Comparison of ENCODE assay signal across 27 cellular contexts in the genomic region with DNA sequence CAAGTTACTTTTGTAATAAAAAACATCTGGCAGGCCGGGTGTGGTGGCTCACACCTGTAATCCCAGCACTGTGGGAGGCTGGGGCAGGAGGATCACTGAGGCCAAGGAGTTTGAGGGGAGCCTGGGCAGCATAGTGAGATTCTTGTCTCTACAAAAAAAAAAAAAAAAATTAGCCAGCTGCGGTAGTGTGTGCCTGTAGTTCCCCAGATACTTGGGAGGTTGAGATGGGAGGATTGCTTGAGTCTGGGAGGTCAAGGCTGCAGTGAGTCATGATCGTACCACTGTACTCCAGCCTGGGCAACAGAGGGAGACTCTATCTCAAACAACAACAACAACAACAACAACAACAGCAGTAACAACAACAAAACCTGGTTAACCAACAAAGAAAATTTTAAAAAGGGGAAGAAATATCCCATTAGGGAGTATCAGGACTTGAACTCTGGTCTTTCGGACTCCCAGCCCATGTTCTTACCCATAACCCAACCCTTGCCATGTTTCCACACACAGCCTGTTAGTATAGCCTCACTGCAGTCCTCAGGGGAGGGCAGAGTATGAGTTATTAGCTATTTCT. TPM values are rescaled to one million over a fixed set of nuclear protein-coding genes. Genes with fewer than 3 reads are reported as not detected.
DNase-seq lines count a peak whose midpoint lies in the region; ATAC-seq, FAIRE-seq and TF ChIP-seq lines count a peak whose summit lies in the region.
"Had no signal": no experiment of that assay in that cellular context is flagged by ENCODE, and none has a peak within 500 bp of the region (broad histone marks: within the 10 kb centered on the region; RNA-seq: fewer than 3 reads in every experiment).

No MANE protein-coding gene starts in this region.

- H3K4me2 ChIP-seq in Karpas-422 (ENCODE audit: low read depth, low read length, poor library complexity, severe bottlenecking) (no peak overlapping the region), endothelial cell of umbilical vein (ENCODE audit: insufficient read depth, low read length) (no peak overlapping the region)
- H3K4me2 ChIP-seq: KMS-11 had no signal

- no peak for DNase-seq in Karpas-422
- no peak for DNase-seq in T-helper 17 cell
- DNase-seq in endothelial cell of umbilical vein (ENCODE audit: low read depth, low spot score): no peak
- no peak for DNase-seq in stomach
- no peak for DNase-seq in BE2C
- DNase-seq in NCI-H128 (lab: John Stamatoyannopoulos, UW; ENCODE audit: unreplicated experiment): no peak
- DNase-seq: activated gamma-delta T cell; activated T-cell treated with anti-CD3 and anti-CD28 coated beads, Interleukin-2, amount 50 U/mL, for 1 hour; effector CD4-positive, alpha-beta T cell; erythroblast; glutamatergic neuron; NCI-H446; NCI-H82; stimulated activated CD4-positive, alpha-beta T cell treated with anti-CD3 and anti-CD28 coated beads, Interleukin-4, amount 100 ng/mL, for 24 hours; stimulated activated naive B cell treated with anti-CD40 and anti-IgM and Interleukin-4, amounts not matched to agents 10 μg/mL and 1 μg/mL and 100 μg/mL, for 72 hours had no signal

- H3K4me1 Mint-ChIP-seq in T-helper 17 cell: peaks cover 7% of the 10 kb centered on the region

- H3K9ac ChIP-seq in Karpas-422 (ENCODE audit: low read length) (no peak overlapping the region), endothelial cell of umbilical vein (replicated peaks; ENCODE audit: extremely low read depth, insufficient read depth, low read length) (no peak overlapping the region)
- H3K9ac ChIP-seq: KMS-11 had no signal

- POLR2A ChIA-PET in endothelial cell of umbilical vein (lab: Charles Lee): no interaction called here

- WGBS in stomach, 5 donors: 89 to 95% (median 94%) methylated on average over 4 of the region's 4 CpGs

- H3K4me1 ChIP-seq in Karpas-422 (ENCODE audit: low read length): peaks cover 97% of the 10 kb centered on the region
- peaks cover 34% of the 10 kb centered on the region for H3K4me1 ChIP-seq in endothelial cell of umbilical vein (ENCODE audit: control insufficient read depth, extremely low read depth, insufficient read depth, low read length)
- H3K4me1 ChIP-seq in stomach: peaks cover 5 to 61% (median 32%) of the 10 kb centered on the region in 4 donors
- H3K4me1 ChIP-seq in BE2C: no peaks in the 10 kb centered on the region
- H3K4me1 ChIP-seq: right lobe of liver had no signal

- peaks cover 10% of the 10 kb centered on the region for H3K36me3 ChIP-seq in Karpas-422 (ENCODE audit: insufficient read depth, low read length)
- H3K36me3 ChIP-seq in endothelial cell of umbilical vein (ENCODE audit: control insufficient read depth in 2 of 2, extremely low read depth in 1 of 2, insufficient read depth in 2 of 2, low read length in 2 of 2): no peaks in the 10 kb centered on the region
- no peaks in the 10 kb centered on the region for H3K36me3 ChIP-seq in stomach
- no peaks in the 10 kb centered on the region for H3K36me3 ChIP-seq in BE2C
- H3K36me3 ChIP-seq: right lobe of liver had no signal

- H3K4me3 ChIP-seq in Karpas-422 (ENCODE audit: low read length): no peak overlapping the region
- no peak overlapping the region for H3K4me3 ChIP-seq in endothelial cell of umbilical vein (replicated peaks in 1 of 3; ENCODE audit: insufficient read depth in 1 of 3, low read depth in 1 of 3, low read length in 3 of 3)
- H3K4me3 ChIP-seq in stomach: no peak overlapping the region
- no peak overlapping the region for H3K4me3 ChIP-seq in BE2C (ENCODE audit: low read depth, low read length)
- H3K4me3 ChIP-seq: lung, right lobe of liver, testis had no signal

- CTCF ChIA-PET in endothelial cell of umbilical vein (lab: Charles Lee): no interaction called here

- peaks cover 6% of the 10 kb centered on the region for H3K36me3 Mint-ChIP-seq in T-helper 17 cell (ENCODE audit: low read depth)
- H3K36me3 Mint-ChIP-seq: stimulated activated naive B cell treated with anti-CD40 and anti-IgM and Interleukin-4, amounts not matched to agents 10 μg/mL and 1 μg/mL and 100 μg/mL, for 72 hours had no signal

- no peaks in the 10 kb centered on the region for H3K27me3 ChIP-seq in Karpas-422 (ENCODE audit: low read length)
- H3K27me3 ChIP-seq in endothelial cell of umbilical vein (ENCODE audit: control insufficient read depth in 2 of 2, insufficient read depth in 2 of 2, low read length in 2 of 2): no peaks in the 10 kb centered on the region
- H3K27me3 ChIP-seq in stomach: no peaks in the 10 kb centered on the region
- no peaks in the 10 kb centered on the region for H3K27me3 ChIP-seq in BE2C
- H3K27me3 ChIP-seq: right lobe of liver, testis had no signal

- H3K9me1 ChIP-seq in endothelial cell of umbilical vein (replicated peaks; ENCODE audit: control insufficient read depth, extremely low read depth, insufficient read depth, low read length): no peaks in the 10 kb centered on the region

- no peak for TF ChIP-seq CTCF in endothelial cell of umbilical vein (IDR thresholded peaks at IDR 0.05; ENCODE audit: extremely low read depth in 1 of 2, insufficient read depth in 1 of 2, low read depth in 1 of 2, low read length in 2 of 2)
- TF ChIP-seq CTCF in stomach (IDR thresholded peaks at IDR 0.05): no peak
- no peak for TF ChIP-seq CTCF in BE2C (IDR thresholded peaks at IDR 0.05; ENCODE audit: low read depth, low read length)

- no peak for ATAC-seq in T-helper 17 cell
- ATAC-seq in HG02571 (IDR thresholded peaks at IDR 0.05; ENCODE audit: unreplicated experiment): no peak
- ATAC-seq in HG03457 (IDR thresholded peaks at IDR 0.05; ENCODE audit: unreplicated experiment): no peak
- ATAC-seq: HCT116 had no signal

- peak; percentile 42 for FAIRE-seq in endothelial cell of umbilical vein (lab: Jason Lieb, UNC)
- FAIRE-seq: keratinocyte had no signal

- intact Hi-C loops in endothelial cell of umbilical vein (cut with micrococcal nuclease): no loop called here
- intact Hi-C loops in stomach (cut with DNase I; ENCODE audit: low total_unique reads): no loop called here

- TF ChIP-seq EP300 in stomach (IDR thresholded peaks at IDR 0.05): no peak

- H3K27ac Mint-ChIP-seq in T-helper 17 cell: no peak overlapping the region
- H3K27ac Mint-ChIP-seq: activated CD4-positive, alpha-beta T cell treated with anti-CD3 and anti-CD28 coated beads for 36 hours; progenitor cell of endocrine pancreas; T-helper 1 cell treated with Interleukin-12 subunit alpha and Interleukin-12 subunit beta and Interleukin-4 antibody, amounts not matched to agents 30 μg/mL and 1 μg/mL, for 36 hours had no signal

- TF ChIP-seq POLR2A in endothelial cell of umbilical vein (IDR thresholded peaks at IDR 0.05; ENCODE audit: low read depth, low read length): no peak
- no peak for TF ChIP-seq POLR2A in stomach (IDR thresholded peaks at IDR 0.05)

- H3K9me3 ChIP-seq in Karpas-422 (ENCODE audit: low read length) (no peaks in the 10 kb centered on the region), T-helper 17 cell (ENCODE audit: control insufficient read depth, low read length, poor library complexity, severe bottlenecking) (no peaks in the 10 kb centered on the region), endothelial cell of umbilical vein (replicated peaks; ENCODE audit: control insufficient read depth, insufficient read depth, low read length) (no peaks in the 10 kb centered on the region), stomach (no peaks in the 10 kb centered on the region), BE2C (no peaks in the 10 kb centered on the region)
- H3K9me3 ChIP-seq: right lobe of liver, testis had no signal

- H3K79me2 ChIP-seq in Karpas-422 (ENCODE audit: low read length) (peaks cover 97% of the 10 kb centered on the region), endothelial cell of umbilical vein (ENCODE audit: control insufficient read depth, insufficient read depth, low read length) (peaks cover 1% of the 10 kb centered on the region)

- BruUV-seq in endothelial cell of umbilical vein (replicated peaks; lab: Mats Ljungman, UMichigan): no TSS peak

- no peaks in the 10 kb centered on the region for H3K9me2 ChIP-seq in Karpas-422 (replicated peaks; ENCODE audit: insufficient read depth, low read length)

- H3K27ac ChIP-seq in Karpas-422 (ENCODE audit: low read length) (peak overlapping the region; percentile 98), endothelial cell of umbilical vein (ENCODE audit: insufficient read depth, low read depth, low read length) (no peak overlapping the region), stomach (peak overlapping the region in 3 of 5 donors; percentile 17 to 77 (median 57))
- H3K27ac ChIP-seq: KMS-11, right lobe of liver, testis had no signal

- H2AFZ ChIP-seq in Karpas-422 (ENCODE audit: low read length) (no peak overlapping the region), endothelial cell of umbilical vein (ENCODE audit: low read depth, low read length) (no peak overlapping the region)

- H4K20me1 ChIP-seq in Karpas-422 (ENCODE audit: insufficient read depth, low read depth, low read length): peaks cover 4% of the 10 kb centered on the region; the same call in 1 of the 2 replicates
- H4K20me1 ChIP-seq in endothelial cell of umbilical vein (replicated peaks; ENCODE audit: control insufficient read depth, extremely low read depth, insufficient read depth, low read length): no peaks in the 10 kb centered on the region

- peak overlapping the region; percentile 41 for H3K4me3 Mint-ChIP-seq in T-helper 17 cell

- peaks cover 31% of the 10 kb centered on the region for H3K27me3 Mint-ChIP-seq in T-helper 17 cell
- H3K27me3 Mint-ChIP-seq: stimulated activated naive B cell treated with anti-CD40 and anti-IgM and Interleukin-4, amounts not matched to agents 10 μg/mL and 1 μg/mL and 100 μg/mL, for 72 hours had no signal

- dilution Hi-C loops in endothelial cell of umbilical vein (cut with MboI; ENCODE audit: extremely low pct_ligation_motif_present, low sequenced_read_pairs): no loop called here

RNA-seq across cellular contexts. Expression of a gene that starts 17.2 kb away (rescaled TPM):
- total RNA-seq in Karpas-422 (2014; rRNA removed; shearing (Covaris generic); ENCODE audit: low replicate concordance): 54.7 and 106 TPM in 2 replicates
- under 1 TPM; 0.07 to 0.13 TPM for total RNA-seq in T-helper 17 cell
- 62.1 and 73.3 TPM in 2 replicates for total RNA-seq in endothelial cell of umbilical vein
- polyA plus RNA-seq in endothelial cell of umbilical vein: 16.6 and 20.7 TPM in 2 replicates
- 11.0 and 14.2 TPM in 2 replicates for polyA plus RNA-seq in endothelial cell of umbilical vein (2011; cell fraction: cytosol; rRNA removed)
- polyA plus RNA-seq in endothelial cell of umbilical vein (2011; cell fraction: nucleus; rRNA removed): 36.2 and 39.1 TPM in 2 replicates
- 8.0 and 14.0 TPM in 2 replicates for polyA plus RNA-seq in endothelial cell of umbilical vein (2012)
- polyA minus RNA-seq in endothelial cell of umbilical vein: 22.8 and 25.4 TPM in 2 replicates
- not detected for polyA minus RNA-seq in endothelial cell of umbilical vein (2011; cell fraction: cytosol; rRNA and poly(A)+ RNA removed)
- 10.0 and 13.9 TPM in 2 replicates for polyA minus RNA-seq in endothelial cell of umbilical vein (2011; cell fraction: nucleus; rRNA and poly(A)+ RNA removed)
- 10 to 100 TPM in 2 of 5 donors, 1 to 10 TPM in 3; 3.6 to 25.1 (median 8.1) TPM for total RNA-seq in stomach
- 1 to 10 TPM; 2.4 to 3.0 (median 2.7) TPM for polyA plus RNA-seq in stomach
- polyA plus RNA-seq in BE2C (2012; ENCODE audit: insufficient read depth, insufficient read length, low read depth): 10.1 TPM

RNA-seq across cellular contexts. Expression of a gene that starts 54.3 kb away (rescaled TPM):
- total RNA-seq in Karpas-422 (2014; rRNA removed; shearing (Covaris generic); ENCODE audit: low replicate concordance): not detected in 2 replicates
- total RNA-seq in T-helper 17 cell: not detected
- total RNA-seq in endothelial cell of umbilical vein: not detected in 2 replicates
- not detected in 2 replicates for polyA plus RNA-seq in endothelial cell of umbilical vein
- polyA plus RNA-seq in endothelial cell of umbilical vein (2011; cell fraction: cytosol; rRNA removed): not detected in 2 replicates
- not detected in 2 replicates for polyA plus RNA-seq in endothelial cell of umbilical vein (2011; cell fraction: nucleus; rRNA removed)
- not detected in 2 replicates for polyA plus RNA-seq in endothelial cell of umbilical vein (2012)
- not detected in 2 replicates for polyA minus RNA-seq in endothelial cell of umbilical vein
- not detected for polyA minus RNA-seq in endothelial cell of umbilical vein (2011; cell fraction: cytosol; rRNA and poly(A)+ RNA removed)
- polyA minus RNA-seq in endothelial cell of umbilical vein (2011; cell fraction: nucleus; rRNA and poly(A)+ RNA removed): not detected in 2 replicates
- total RNA-seq in stomach: not detected
- polyA plus RNA-seq in stomach: not detected
- polyA plus RNA-seq in BE2C (2012; ENCODE audit: insufficient read depth, insufficient read length, low read depth): not detected
- total RNA-seq: activated CD4-positive, alpha-beta T cell treated with anti-CD3 and anti-CD28 coated beads for 36 hours; activated CD8-positive, alpha-beta memory T cell treated with anti-CD3 and anti-CD28 coated beads for 36 hours; lung; progenitor cell of endocrine pancreas; right lobe of liver had no signal
- polyA plus RNA-seq: lung had no signal

Comparison
In these comparisons a context has a peak if more than half of its experiments do, and no peak if none do; other contexts are left out.
1. RNA of a gene that starts 17.2 kb away (total RNA-seq): 62.1 to 73.3 TPM in endothelial cell of umbilical vein, 54.7 to 106 TPM in Karpas-422 and 3.6 to 25.1 TPM in stomach; 0.07 to 0.13 TPM in T-helper 17 cell; every median in the first group is over 4 times any median in the second.